19 cellular contexts compared by ENCODE assay signal in genomic region chr11:19055016-19055415, GRCh38. TPM values are rescaled to one million over a fixed set of nuclear protein-coding genes. Genes with fewer than 3 reads are reported as not detected.
"Had no signal": no experiment of that assay in that cellular context is flagged by ENCODE, and none has a peak within 500 bp of the region (broad histone marks: within the 10 kb centered on the region; RNA-seq: fewer than 3 reads in every experiment).

No MANE protein-coding gene starts in this region.

- H3K4me1 Mint-ChIP-seq: activated naive CD4-positive, alpha-beta T cell treated with anti-CD3 and anti-CD28 coated beads, Interleukin-2, amount 50 U/mL, for 24 hours; naive B cell; stimulated activated naive B cell treated with anti-CD40 and anti-IgM and Interleukin-4, amounts not matched to agents 10 μg/mL and 1 μg/mL and 100 μg/mL, for 72 hours had no signal

- FAIRE-seq: pancreas had no signal

- H3K36me3 Mint-ChIP-seq: activated naive CD4-positive, alpha-beta T cell treated with anti-CD3 and anti-CD28 coated beads, Interleukin-2, amount 50 U/mL, for 24 hours; naive B cell had no signal

- H3K4me3 Mint-ChIP-seq: activated CD4-positive, alpha-beta T cell treated with anti-CD3 and anti-CD28 coated beads, Interleukin-2, amount 10 ng/mL, durations not matched to agents 7 days and 5 days; activated naive CD4-positive, alpha-beta T cell treated with anti-CD3 and anti-CD28 coated beads, Interleukin-2, amount 50 U/mL, for 24 hours; activated T-cell treated with anti-CD3 and anti-CD28 coated beads, Interleukin-2, amount 50 U/mL, for 72 hours; naive B cell; stimulated activated naive B cell treated with anti-CD40 and anti-IgM and Interleukin-4, amounts not matched to agents 10 μg/mL and 1 μg/mL and 100 μg/mL, for 72 hours had no signal

- H3K9me3 ChIP-seq: ascending aorta, mucosa of descending colon, pancreas, sigmoid colon, thyroid gland had no signal

- H3K36me3 ChIP-seq: ascending aorta, pancreas, sigmoid colon, thyroid gland had no signal

- H3K4me1 ChIP-seq: ascending aorta, sigmoid colon, thyroid gland had no signal

- H3K4me3 ChIP-seq: ascending aorta, mucosa of descending colon, pancreas, sigmoid colon, thyroid gland had no signal

- H3K27me3 ChIP-seq: ascending aorta, pancreas, sigmoid colon, thyroid gland had no signal

- DNase-seq: activated CD4-positive, alpha-beta T cell treated with anti-CD3 and anti-CD28 coated beads, Interleukin-2, amount 10 ng/mL, durations not matched to agents 7 days and 5 days; activated CD8-positive, alpha-beta memory T cell treated with anti-CD3 and anti-CD28 coated beads for 24 hours; activated effector memory CD4-positive, alpha-beta T cell treated with anti-CD3 and anti-CD28 coated beads, Interleukin-2, amount 50 U/mL, for 16 hours; activated T-cell treated with anti-CD3 and anti-CD28 coated beads, Interleukin-2, amount 50 U/mL, for 72 hours; effector CD4-positive, alpha-beta T cell; left cardiac atrium; mesenchymal stem cell; mucosa of descending colon; naive B cell; pancreas; sigmoid colon; stimulated activated CD4-positive, alpha-beta T cell treated with anti-CD3 and anti-CD28 coated beads, Interleukin-4, amount 100 ng/mL, for 4 hours; stimulated activated naive B cell treated with anti-CD40 and anti-IgM and Interleukin-4, amounts not matched to agents 10 μg/mL and 1 μg/mL and 100 μg/mL, for 72 hours; T-helper 9 cell; thyroid gland had no signal

- H3K27ac Mint-ChIP-seq: activated CD4-positive, alpha-beta T cell treated with anti-CD3 and anti-CD28 coated beads, Interleukin-2, amount 10 ng/mL, durations not matched to agents 7 days and 5 days; activated naive CD4-positive, alpha-beta T cell treated with anti-CD3 and anti-CD28 coated beads, Interleukin-2, amount 50 U/mL, for 24 hours; activated T-cell treated with anti-CD3 and anti-CD28 coated beads, Interleukin-2, amount 50 U/mL, for 72 hours; naive B cell; stimulated activated naive B cell treated with anti-CD40 and anti-IgM and Interleukin-4, amounts not matched to agents 10 μg/mL and 1 μg/mL and 100 μg/mL, for 72 hours had no signal

- H3K27ac ChIP-seq: ascending aorta, pancreas, sigmoid colon, thyroid gland had no signal

- H3K27me3 Mint-ChIP-seq: activated naive CD4-positive, alpha-beta T cell treated with anti-CD3 and anti-CD28 coated beads, Interleukin-2, amount 50 U/mL, for 24 hours; stimulated activated naive B cell treated with anti-CD40 and anti-IgM and Interleukin-4, amounts not matched to agents 10 μg/mL and 1 μg/mL and 100 μg/mL, for 72 hours had no signal

RNA-seq across cellular contexts. Expression of gene MRGPRX2, which starts 5.5 kb away (rescaled TPM):
- total RNA-seq: activated CD4-positive, alpha-beta T cell treated with anti-CD3 and anti-CD28 coated beads, Interleukin-2, amount 10 ng/mL, durations not matched to agents 7 days and 5 days; ascending aorta; cerebellum; left cardiac atrium; sigmoid colon; thyroid gland; urinary bladder had no signal
